ENCODE assay signal across 1 cellular context in the genomic region with DNA sequence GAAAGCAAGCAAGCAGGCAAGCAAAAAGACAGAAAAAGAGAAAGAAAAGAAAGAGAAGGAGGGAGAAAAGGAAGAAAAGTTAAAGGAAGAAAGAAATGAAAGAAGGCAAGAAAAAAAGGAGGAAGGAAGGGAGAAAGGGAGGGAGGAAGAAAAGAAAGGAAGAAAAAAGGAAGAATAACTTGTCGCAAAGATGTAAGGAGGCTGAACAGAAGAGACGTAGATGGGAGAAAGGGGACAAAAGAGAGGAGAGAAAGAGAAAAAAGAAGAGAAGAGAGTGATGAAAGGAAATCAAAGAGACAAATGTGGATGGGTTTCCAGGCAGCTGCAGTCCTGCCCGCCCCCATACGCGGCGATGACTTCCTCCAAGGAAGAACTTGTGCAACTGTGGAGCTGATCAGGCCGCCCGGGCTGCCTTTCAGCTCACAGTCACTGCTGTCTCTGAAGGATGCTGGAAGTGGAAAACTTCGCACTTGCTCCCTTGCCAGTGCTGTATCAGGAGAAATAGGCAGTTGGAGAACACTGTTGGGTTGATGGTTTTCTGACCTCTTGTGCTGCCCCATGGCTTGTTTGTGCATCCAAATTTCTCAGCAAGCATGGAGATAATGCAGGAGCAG.
A peak's percentile ranks its signal among the peaks of the same experiment; 100 is the strongest.
TF ChIP-seq lines count a peak whose summit lies in the region.

No MANE protein-coding gene starts in this region.

TF ChIP-seq in K562, 482 proteins besides CTCF, POLR2A, EP300 and RAD21:
- TF ChIP-seq, protein P1, sequence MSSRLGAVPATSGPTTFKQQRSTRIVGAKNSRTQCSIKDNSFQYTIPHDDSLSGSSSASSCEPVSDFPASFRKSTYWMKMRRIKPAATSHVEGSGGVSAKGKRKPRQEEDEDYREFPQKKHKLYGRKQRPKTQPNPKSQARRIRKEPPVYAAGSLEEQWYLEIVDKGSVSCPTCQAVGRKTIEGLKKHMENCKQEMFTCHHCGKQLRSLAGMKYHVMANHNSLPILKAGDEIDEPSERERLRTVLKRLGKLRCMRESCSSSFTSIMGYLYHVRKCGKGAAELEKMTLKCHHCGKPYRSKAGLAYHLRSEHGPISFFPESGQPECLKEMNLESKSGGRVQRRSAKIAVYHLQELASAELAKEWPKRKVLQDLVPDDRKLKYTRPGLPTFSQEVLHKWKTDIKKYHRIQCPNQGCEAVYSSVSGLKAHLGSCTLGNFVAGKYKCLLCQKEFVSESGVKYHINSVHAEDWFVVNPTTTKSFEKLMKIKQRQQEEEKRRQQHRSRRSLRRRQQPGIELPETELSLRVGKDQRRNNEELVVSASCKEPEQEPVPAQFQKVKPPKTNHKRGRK (tag; IDR thresholded peaks at IDR 0.05), result peak; percentile 84
- TF ChIP-seq FOXA3 (CRISPR knock-in tag; conservative IDR thresholded peaks at IDR 0.05 in 1 of 2, IDR thresholded peaks at IDR 0.05 in 1 of 2), result no peak
